Comparison of ENCODE assay signal across 14 cellular contexts in the genomic region with DNA sequence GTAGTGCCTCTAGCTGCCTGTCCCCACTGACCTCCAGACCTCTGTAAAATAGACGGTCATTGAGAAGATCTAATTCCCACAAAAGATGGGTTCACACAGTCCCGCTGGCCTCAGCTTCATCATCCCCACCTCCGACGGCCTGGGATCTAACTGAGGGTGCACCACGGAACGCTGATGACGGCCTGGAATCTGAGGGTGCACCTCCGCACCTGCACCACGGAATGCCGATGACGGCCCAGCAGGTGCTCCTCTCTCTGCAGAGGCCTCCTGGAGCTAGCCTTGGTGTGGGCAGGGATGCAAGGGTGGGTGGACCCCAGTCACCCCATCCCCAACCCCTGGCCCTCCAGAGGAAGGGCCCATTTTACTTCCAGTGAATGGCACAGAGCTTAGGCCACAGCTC.
DNase-seq lines count a peak whose midpoint lies in the region; ATAC-seq, FAIRE-seq and TF ChIP-seq lines count a peak whose summit lies in the region.
"Had no signal": no experiment of that assay in that cellular context is flagged by ENCODE, and none has a peak within 500 bp of the region (broad histone marks: within the 10 kb centered on the region; RNA-seq: fewer than 3 reads in every experiment).

No MANE protein-coding gene starts in this region.

- no peaks in the 10 kb centered on the region for H3K27me3 ChIP-seq in vagina
- H3K27me3 ChIP-seq: BE2C had no signal

- no peaks in the 10 kb centered on the region for H3K4me1 ChIP-seq in kidney (ENCODE audit: control insufficient read depth in 1 of 2, insufficient read depth in 1 of 2, low read depth in 1 of 2, low read length in 2 of 2)
- peaks cover 33% of the 10 kb centered on the region for H3K4me1 ChIP-seq in vagina
- H3K4me1 ChIP-seq: A549, BE2C had no signal

- H3K9me3 Mint-ChIP-seq in CD14-positive monocyte (peaks cover 0 to 3% (median 0%) of the 10 kb centered on the region in 7 donors), WTC11 (no peaks in the 10 kb centered on the region)
- H3K9me3 Mint-ChIP-seq: CD8-positive, alpha-beta memory T cell had no signal

- no peak for TF ChIP-seq CTCF in CD14-positive monocyte (IDR thresholded peaks at IDR 0.05)
- no peak for TF ChIP-seq CTCF in WTC11 (IDR thresholded peaks at IDR 0.05)
- TF ChIP-seq CTCF in kidney (IDR thresholded peaks at IDR 0.05; ENCODE audit: borderline replicate concordance, extremely low read depth, insufficient read depth) = no peak
- TF ChIP-seq CTCF in vagina (IDR thresholded peaks at IDR 0.05) = no peak

- H3K4me1 Mint-ChIP-seq in CD14-positive monocyte = no peaks in the 10 kb centered on the region
- H3K4me1 Mint-ChIP-seq in WTC11 = peaks cover 19% of the 10 kb centered on the region
- H3K4me1 Mint-ChIP-seq: CD8-positive, alpha-beta memory T cell had no signal

- DNase-seq in CD14-positive monocyte (ENCODE audit: low spot score) (peak; percentile 22), WTC11 (ENCODE audit: low spot score) (no peak), kidney (peak; percentile 50), vagina (ENCODE audit: extremely low spot score in 2 of 2) (no peak), NCI-H2196 treated with DMSO at 0.1 percent for 48 hours (lab: John Stamatoyannopoulos, UW; ENCODE audit: unreplicated experiment) (no peak)
- DNase-seq: BE2C; Caco-2; CD8-positive, alpha-beta memory T cell; DMS53; GF-D8 had no signal

- H3K4me3 ChIP-seq in kidney (ENCODE audit: low read length in 2 of 2) (no peak overlapping the region), vagina (no peak overlapping the region)
- H3K4me3 ChIP-seq: A549 had no signal

- no peak for ATAC-seq in WTC11
- ATAC-seq in activated CD4-positive, CD25-positive, alpha-beta regulatory T cell treated with anti-CD3 and anti-CD28 coated beads, Interleukin-2, amount 50 U/mL, for 24 hours = no peak
- ATAC-seq: A549, HepG2 had no signal

- H3K27me3 Mint-ChIP-seq in CD14-positive monocyte (ENCODE audit: low read depth in 3 of 3) = peaks cover 0 to 5% (median 2%) of the 10 kb centered on the region in 3 donors
- H3K27me3 Mint-ChIP-seq in WTC11 (ENCODE audit: low read depth) = no peaks in the 10 kb centered on the region

- no peaks in the 10 kb centered on the region for H3K9me3 ChIP-seq in kidney (ENCODE audit: control insufficient read depth in 1 of 2, low read length in 2 of 2)
- H3K9me3 ChIP-seq in vagina = no peaks in the 10 kb centered on the region
- H3K9me3 ChIP-seq: A549, BE2C, Caco-2 had no signal

- CTCF ChIA-PET in WTC11 (lab: Charles Lee) = interaction anchor here (1.0 kb wide), 1 partner anchor 31 kb away, joined by 3 read pairs; no protein-coding TSS in a partner anchor

- intact Hi-C loops in CD14-positive monocyte (cut with micrococcal nuclease) = no loop called here
- intact Hi-C loops in kidney (cut with DNase I) = no loop called here
- intact Hi-C loops in vagina (cut with DNase I) = no loop called here

- H3K27ac Mint-ChIP-seq in CD14-positive monocyte (no peak overlapping the region), WTC11 (peak overlapping the region; percentile 52; the same call in 1 of the 2 replicates)
- H3K27ac Mint-ChIP-seq: CD8-positive, alpha-beta memory T cell had no signal

- H3K36me3 ChIP-seq in kidney (ENCODE audit: control insufficient read depth in 1 of 2, insufficient read depth in 2 of 2, low read length in 2 of 2) (no peaks in the 10 kb centered on the region), vagina (no peaks in the 10 kb centered on the region)
- H3K36me3 ChIP-seq: BE2C had no signal

- H3K9ac ChIP-seq in kidney (ENCODE audit: low read length in 2 of 2) = no peak overlapping the region

- H3K27ac ChIP-seq in kidney (ENCODE audit: low read depth in 2 of 2, low read length in 2 of 2) (no peak overlapping the region), vagina (peak overlapping the region; percentile 61)
- H3K27ac ChIP-seq: A549 had no signal

- H3K36me3 Mint-ChIP-seq in CD14-positive monocyte = no peaks in the 10 kb centered on the region
- H3K36me3 Mint-ChIP-seq in WTC11 = peaks cover 17% of the 10 kb centered on the region
- H3K36me3 Mint-ChIP-seq: CD8-positive, alpha-beta memory T cell had no signal

- POLR2A ChIA-PET in WTC11 (lab: Charles Lee) = interaction anchor here (0.9 to 1.0 kb wide), 2 partner anchors 8 to 12 kb away, joined by 3 read pairs; no protein-coding TSS in a partner anchor

- no peak for TF ChIP-seq POLR2A in vagina (IDR thresholded peaks at IDR 0.05)

- H3K4me3 Mint-ChIP-seq in CD14-positive monocyte (no peak overlapping the region), WTC11 (no peak overlapping the region)
- H3K4me3 Mint-ChIP-seq: CD8-positive, alpha-beta memory T cell had no signal

- FAIRE-seq in kidney (lab: Jason Lieb, UNC) = no peak
- FAIRE-seq: A549, HepG2, HTR-8/SVneo had no signal

TF ChIP-seq in WTC11, 78 proteins besides CTCF, POLR2A, EP300 and RAD21:
- TF ChIP-seq SMAD3 (CRISPR knock-in tag; IDR thresholded peaks at IDR 0.05; ENCODE audit: borderline replicate concordance) (no peak), HMGA2 (CRISPR knock-in tag; IDR thresholded peaks at IDR 0.05) (no peak), CREM (CRISPR knock-in tag; IDR thresholded peaks at IDR 0.05) (no peak), MYBL2 (CRISPR knock-in tag; IDR thresholded peaks at IDR 0.05) (no peak)
- TF ChIP-seq, protein P1, sequence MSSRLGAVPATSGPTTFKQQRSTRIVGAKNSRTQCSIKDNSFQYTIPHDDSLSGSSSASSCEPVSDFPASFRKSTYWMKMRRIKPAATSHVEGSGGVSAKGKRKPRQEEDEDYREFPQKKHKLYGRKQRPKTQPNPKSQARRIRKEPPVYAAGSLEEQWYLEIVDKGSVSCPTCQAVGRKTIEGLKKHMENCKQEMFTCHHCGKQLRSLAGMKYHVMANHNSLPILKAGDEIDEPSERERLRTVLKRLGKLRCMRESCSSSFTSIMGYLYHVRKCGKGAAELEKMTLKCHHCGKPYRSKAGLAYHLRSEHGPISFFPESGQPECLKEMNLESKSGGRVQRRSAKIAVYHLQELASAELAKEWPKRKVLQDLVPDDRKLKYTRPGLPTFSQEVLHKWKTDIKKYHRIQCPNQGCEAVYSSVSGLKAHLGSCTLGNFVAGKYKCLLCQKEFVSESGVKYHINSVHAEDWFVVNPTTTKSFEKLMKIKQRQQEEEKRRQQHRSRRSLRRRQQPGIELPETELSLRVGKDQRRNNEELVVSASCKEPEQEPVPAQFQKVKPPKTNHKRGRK (CRISPR knock-in tag; IDR thresholded peaks at IDR 0.05; ENCODE audit: borderline replicate concordance) = no peak

Comparison
In these comparisons a context has a peak if more than half of its experiments do, and no peak if none do; other contexts are left out.
1. DNase-seq: peak in CD14-positive monocyte (single experiment) and kidney (single experiment); none in WTC11 (single experiment), vagina (0 of 2) and NCI-H2196 treated with DMSO at 0.1 percent for 48 hours (single experiment).